Comparison of ENCODE assay signal across 8 cellular contexts in the genomic region with DNA sequence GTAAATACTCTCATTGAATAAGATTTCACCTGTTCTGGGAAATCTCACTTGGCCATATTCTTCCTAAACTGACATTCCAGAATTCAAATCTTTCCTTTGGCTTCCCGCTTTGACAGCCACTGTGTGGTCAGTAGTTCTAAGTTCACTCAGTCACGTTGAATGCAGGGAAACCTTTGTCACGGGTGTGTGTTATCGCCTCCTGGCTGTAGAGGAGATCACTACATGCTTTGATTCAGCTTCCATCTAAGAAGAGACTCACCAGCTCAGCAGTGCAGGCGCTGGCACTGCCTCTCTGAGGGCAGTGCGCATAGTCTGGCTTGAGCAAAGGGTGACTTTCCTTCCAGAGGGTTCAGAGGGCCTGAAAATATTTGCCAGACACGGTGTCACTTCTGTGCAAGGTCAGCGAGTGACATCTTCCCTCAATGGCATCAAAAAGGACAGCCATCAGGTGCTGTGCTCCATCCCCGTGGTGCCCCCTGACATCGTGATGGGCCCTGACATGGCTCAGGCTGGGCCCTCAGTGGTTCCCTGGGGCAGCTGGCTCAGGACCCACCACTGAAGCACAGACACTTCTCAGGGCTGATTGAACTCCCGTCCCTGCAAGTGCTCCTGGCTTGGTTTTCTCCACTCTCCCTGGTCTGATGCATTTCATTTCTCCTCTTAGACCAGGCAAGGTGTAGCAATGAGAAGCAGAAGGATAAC.
DNase-seq lines count a peak whose midpoint lies in the region; ATAC-seq and TF ChIP-seq lines count a peak whose summit lies in the region.

No MANE protein-coding gene starts in this region.

- no peak overlapping the region for H3K27ac Mint-ChIP-seq in activated naive CD4-positive, alpha-beta T cell treated with anti-CD3 and anti-CD28 coated beads, Interleukin-2, amount 50 U/mL, for 72 hours

- H3K36me3 Mint-ChIP-seq in activated naive CD4-positive, alpha-beta T cell treated with anti-CD3 and anti-CD28 coated beads, Interleukin-2, amount 50 U/mL, for 72 hours: no peaks in the 10 kb centered on the region

- no peak overlapping the region for H3K27ac ChIP-seq in SU-DHL-6 (ENCODE audit: low read depth, low read length)

- peak; percentile 51 for ATAC-seq in GM21825 (IDR thresholded peaks at IDR 0.05; ENCODE audit: unreplicated experiment)
- ATAC-seq in activated CD4-positive, CD25-positive, alpha-beta regulatory T cell treated with anti-CD3 and anti-CD28 coated beads, Interleukin-2, amount 50 U/mL, for 24 hours: no peak
- ATAC-seq in activated naive CD4-positive, alpha-beta T cell treated with anti-CD3 and anti-CD28 coated beads, Interleukin-2, amount 50 U/mL, for 72 hours: no peak

- H3K36me3 ChIP-seq in SU-DHL-6 (ENCODE audit: low read length): no peaks in the 10 kb centered on the region

- no peaks in the 10 kb centered on the region for H3F3A ChIP-seq in SU-DHL-6 (ENCODE audit: insufficient read depth)

- no peaks in the 10 kb centered on the region for H4K20me1 ChIP-seq in SU-DHL-6 (ENCODE audit: low read depth, low read length)

- DNase-seq in AG09319 (ENCODE audit: extremely low read depth, low read depth): no peak
- DNase-seq in iris pigment epithelial cell (ENCODE audit: low read depth): peak; percentile 20
- no peak for DNase-seq in activated naive CD4-positive, alpha-beta T cell treated with anti-CD3 and anti-CD28 coated beads, Interleukin-2, amount 50 U/mL, for 16 hours
- DNase-seq in activated naive CD4-positive, alpha-beta T cell treated with anti-CD3 and anti-CD28 coated beads, Interleukin-2, amount 50 U/mL, for 72 hours (ENCODE audit: low spot score in 2 of 2): no peak
- no peak for DNase-seq in T-helper 9 cell

- H3K9me3 ChIP-seq in SU-DHL-6 (ENCODE audit: insufficient read depth, low read length): no peaks in the 10 kb centered on the region

- H3K9me3 Mint-ChIP-seq in activated naive CD4-positive, alpha-beta T cell treated with anti-CD3 and anti-CD28 coated beads, Interleukin-2, amount 50 U/mL, for 72 hours: peaks cover 0 to 5% of the 10 kb centered on the region in 2 donors

- peak; percentile 12 for TF ChIP-seq CTCF in AG09319 (IDR thresholded peaks at IDR 0.05; ENCODE audit: low read depth, low read length)
- TF ChIP-seq CTCF in SU-DHL-6 (IDR thresholded peaks at IDR 0.05; ENCODE audit: insufficient read depth, low read length, poor library complexity, severe bottlenecking): peak; percentile 15

- H3K9ac ChIP-seq in SU-DHL-6 (ENCODE audit: low read length): no peak overlapping the region

- no peak overlapping the region for H3K4me3 ChIP-seq in SU-DHL-6 (ENCODE audit: insufficient read depth, low read length, poor library complexity, severe bottlenecking)

- no peaks in the 10 kb centered on the region for H3K9me2 ChIP-seq in SU-DHL-6 (replicated peaks; ENCODE audit: insufficient read depth, low read length)

- no peak overlapping the region for H3K4me2 ChIP-seq in SU-DHL-6 (ENCODE audit: low read depth, low read length, poor library complexity, severe bottlenecking)

- no peak overlapping the region for H2AFZ ChIP-seq in SU-DHL-6 (ENCODE audit: low read depth, low read length, severe bottlenecking)

- no peaks in the 10 kb centered on the region for H3K79me2 ChIP-seq in SU-DHL-6 (ENCODE audit: insufficient read depth, low read length)

- H3K27me3 ChIP-seq in SU-DHL-6 (ENCODE audit: low read length): no peaks in the 10 kb centered on the region
